25 cellular contexts compared by ENCODE assay signal in the genomic region with DNA sequence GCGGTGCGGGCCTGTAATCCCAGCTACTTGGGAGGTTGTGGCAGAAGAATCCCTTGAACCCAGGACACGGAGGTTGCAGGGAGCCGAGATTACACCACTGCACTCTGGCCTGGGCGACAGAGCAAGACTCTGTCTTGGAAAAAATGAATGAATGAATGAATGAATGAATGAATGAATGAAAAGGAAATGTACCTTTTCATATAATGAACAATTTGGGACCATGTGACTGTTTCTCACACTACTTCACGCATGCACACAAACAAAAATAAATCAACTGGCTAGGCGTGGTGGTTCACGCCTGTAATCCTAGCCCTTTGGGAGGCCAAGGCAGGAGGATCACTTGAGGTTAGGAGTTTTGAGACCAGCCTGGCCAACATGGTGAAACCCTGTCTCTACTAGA. TPM values are rescaled to one million over a fixed set of nuclear protein-coding genes. Genes with fewer than 3 reads are reported as not detected.
DNase-seq lines count a peak whose midpoint lies in the region; ATAC-seq, FAIRE-seq and TF ChIP-seq lines count a peak whose summit lies in the region.
"Had no signal": no experiment of that assay in that cellular context is flagged by ENCODE, and none has a peak within 500 bp of the region (broad histone marks: within the 10 kb centered on the region; RNA-seq: fewer than 3 reads in every experiment).

No MANE protein-coding gene starts in this region.

- H3K14ac ChIP-seq in neuronal stem cell (ENCODE audit: low read length) = no peak overlapping the region

- no peaks in the 10 kb centered on the region for H3K27me3 ChIP-seq in K562 (ENCODE audit: control insufficient read depth in 2 of 2, insufficient read depth in 2 of 2, low read length in 2 of 2)
- H3K27me3 ChIP-seq in neuronal stem cell (ENCODE audit: control insufficient read depth in 3 of 3, insufficient read depth in 3 of 3, low read depth in 1 of 3, low read length in 3 of 3) = no peaks in the 10 kb centered on the region
- H3K27me3 ChIP-seq: BLaER1 treated with 17β-estradiol and CSF1 and Interleukin-3, amounts not matched to agents 10 nM and 100 nM had no signal

- no peak for ATAC-seq in K562
- no peak for ATAC-seq in HG02870 (IDR thresholded peaks at IDR 0.05; ENCODE audit: unreplicated experiment)
- ATAC-seq in stimulated activated naive CD8-positive, alpha-beta T cell treated with anti-CD3 and anti-CD28 coated beads, Interleukin-15, amount 100 ng/mL, for 72 hours = no peak
- ATAC-seq: HCT116, HepG2 had no signal

- 89% methylated on average over 8 of the region's 8 CpGs for WGBS in K562 (ENCODE audit: insufficient coverage, low coverage, missing lambda C conversion rate)
- no CpG with 5 or more reads among the region's 8 CpGs for WGBS in neuronal stem cell (ENCODE audit: extremely low coverage in 2 of 2, insufficient read length in 2 of 2, insufficient replicate concordance in 1 of 2), 2 donors

- no peak for TF ChIP-seq POLR2A in K562 (conservative IDR thresholded peaks at IDR 0.05)

- no peak for TF ChIP-seq RAD21 in K562 (CRISPR knock-in tag; conservative IDR thresholded peaks at IDR 0.05 in 1 of 2, IDR thresholded peaks at IDR 0.05 in 1 of 2)

- intact Hi-C loops in CD14-positive monocyte (cut with micrococcal nuclease) (no loop called here), K562 (cut with micrococcal nuclease) (no loop called here)

- H3K27me3 Mint-ChIP-seq in CD14-positive monocyte (ENCODE audit: low read depth in 3 of 3) = no peaks in the 10 kb centered on the region
- H3K27me3 Mint-ChIP-seq in stimulated activated naive CD8-positive, alpha-beta T cell treated with anti-CD3 and anti-CD28 coated beads, Interleukin-15, amount 100 ng/mL, for 72 hours = no peaks in the 10 kb centered on the region
- H3K27me3 Mint-ChIP-seq: B cell; CD8-positive, alpha-beta memory T cell had no signal

- H4K20me1 ChIP-seq in K562 (replicated peaks; ENCODE audit: control insufficient read depth, insufficient read depth, low read length) = peaks cover 21% of the 10 kb centered on the region; the same call in 1 of the 2 replicates

- no peak overlapping the region for H3K4me3 Mint-ChIP-seq in CD14-positive monocyte
- no peak overlapping the region for H3K4me3 Mint-ChIP-seq in stimulated activated naive CD8-positive, alpha-beta T cell treated with anti-CD3 and anti-CD28 coated beads, Interleukin-15, amount 100 ng/mL, for 72 hours
- H3K4me3 Mint-ChIP-seq: B cell; CD8-positive, alpha-beta memory T cell had no signal

- H3K4me1 ChIP-seq in HEK293 (ENCODE audit: control insufficient read depth, insufficient read depth, low read length) (no peaks in the 10 kb centered on the region), K562 (replicated peaks in 1 of 2; ENCODE audit: control insufficient read depth in 2 of 2, insufficient read depth in 2 of 2, low read length in 2 of 2) (peaks cover 14 to 28% of the 10 kb centered on the region in 2 experiments; a peak in 4 of 5 replicates), neuronal stem cell (ENCODE audit: control insufficient read depth in 2 of 2, insufficient read depth in 1 of 2, low read depth in 1 of 2, low read length in 2 of 2) (no peaks in the 10 kb centered on the region)

- H2AK5ac ChIP-seq in neuronal stem cell (ENCODE audit: low read depth, low read length) = no peak overlapping the region

- H3K4ac ChIP-seq in neuronal stem cell (ENCODE audit: low read length) = no peak overlapping the region

- POLR2A ChIA-PET in HEK293 (lab: Yijun Ruan, JAX) = no interaction called here
- POLR2A ChIA-PET in K562 (lab: Yijun Ruan, JAX) = interaction anchor here (0.7 to 1.0 kb wide), 2 partner anchors 10 to 12 kb away, joined by 3 read pairs; no protein-coding TSS in a partner anchor

- BruUV-seq in K562 (replicated peaks; lab: Mats Ljungman, UMichigan) = no TSS peak

- H3K4me1 Mint-ChIP-seq in CD14-positive monocyte = peaks cover 46% of the 10 kb centered on the region
- peaks cover 31% of the 10 kb centered on the region for H3K4me1 Mint-ChIP-seq in stimulated activated naive CD8-positive, alpha-beta T cell treated with anti-CD3 and anti-CD28 coated beads, Interleukin-15, amount 100 ng/mL, for 72 hours

- peaks cover 19 to 32% of the 10 kb centered on the region in 2 donors for H3K36me3 Mint-ChIP-seq in CD14-positive monocyte

- no peak overlapping the region for H2BK5ac ChIP-seq in neuronal stem cell (ENCODE audit: low read length)

- FAIRE-seq in K562 (lab: Jason Lieb, UNC) = no peak
- FAIRE-seq: GM12891, GM18507, HepG2 had no signal

- no peak overlapping the region for H3K23ac ChIP-seq in neuronal stem cell (ENCODE audit: low read depth, low read length, poor library complexity)

- no peak overlapping the region for H4K8ac ChIP-seq in neuronal stem cell (ENCODE audit: low read depth, low read length)

- H3K4me3 ChIP-seq in HEK293 (ENCODE audit: low read depth, low read length) = no peak overlapping the region
- H3K4me3 ChIP-seq in K562 = no peak overlapping the region
- H3K4me3 ChIP-seq in neuronal stem cell (ENCODE audit: low read length in 2 of 2) = no peak overlapping the region
- H3K4me3 ChIP-seq: BLaER1 treated with 17β-estradiol and CSF1 and Interleukin-3, amounts not matched to agents 10 nM and 100 nM had no signal

- no peak for TF ChIP-seq EP300 in K562 (IDR thresholded peaks at IDR 0.05; ENCODE audit: low read length)

- H3K9me1 ChIP-seq in K562 (ENCODE audit: control insufficient read depth, insufficient read depth, low read length) = no peaks in the 10 kb centered on the region

- no peak overlapping the region for H2BK12ac ChIP-seq in neuronal stem cell (ENCODE audit: low read length)

- in situ Hi-C loops in K562 (cut with MboI) = no loop called here

- H3K79me2 ChIP-seq in K562 (ENCODE audit: control insufficient read depth, insufficient read depth, low read length) = peaks cover 86% of the 10 kb centered on the region

- no peak overlapping the region for H4K91ac ChIP-seq in neuronal stem cell (ENCODE audit: low read depth, low read length, poor library complexity)

- H3K9me3 ChIP-seq in HEK293 (ENCODE audit: control insufficient read depth, insufficient read depth, low read depth, low read length) (no peaks in the 10 kb centered on the region), K562 (replicated peaks; ENCODE audit: control insufficient read depth, insufficient read depth, low read depth, low read length) (no peaks in the 10 kb centered on the region), neuronal stem cell (replicated peaks in 1 of 2; ENCODE audit: control insufficient read depth in 2 of 2, insufficient read depth in 1 of 2, low read depth in 1 of 2, low read length in 2 of 2) (no peaks in the 10 kb centered on the region)

- H3K9ac ChIP-seq in K562 (ENCODE audit: insufficient read depth in 1 of 2, low read depth in 2 of 2, low read length in 2 of 2) (no peak overlapping the region), neuronal stem cell (ENCODE audit: low read depth, low read length, poor library complexity) (no peak overlapping the region)
- H3K9ac ChIP-seq: BLaER1 treated with 17β-estradiol and CSF1 and Interleukin-3, amounts not matched to agents 10 nM and 100 nM had no signal

- no peak overlapping the region for H3K4me2 ChIP-seq in K562 (ENCODE audit: insufficient read depth, low read length)
- H3K4me2 ChIP-seq in neuronal stem cell (ENCODE audit: insufficient read depth, low read length, poor library complexity, severe bottlenecking) = no peak overlapping the region

- H2AFZ ChIP-seq in K562 (ENCODE audit: low read depth, low read length) (no peak overlapping the region), neuronal stem cell (ENCODE audit: low read length) (no peak overlapping the region)

- peak overlapping the region in 4 of 7 donors; percentile 19 to 79 (median 60) for H3K27ac Mint-ChIP-seq in CD14-positive monocyte
- H3K27ac Mint-ChIP-seq in stimulated activated naive CD8-positive, alpha-beta T cell treated with anti-CD3 and anti-CD28 coated beads, Interleukin-15, amount 100 ng/mL, for 72 hours = no peak overlapping the region

- no peak overlapping the region for H2BK15ac ChIP-seq in neuronal stem cell (ENCODE audit: low read length)

- H3K27ac ChIP-seq in HEK293 (ENCODE audit: extremely low read depth, low read depth, low read length) (no peak overlapping the region), K562 (ENCODE audit: extremely low read depth, low read depth, low read length) (no peak overlapping the region), neuronal stem cell (replicated peaks; ENCODE audit: low read length) (no peak overlapping the region)

- CTCF ChIA-PET in HEK293 (lab: Yijun Ruan, JAX) = no interaction called here
- CTCF ChIA-PET in K562 (lab: Yijun Ruan, JAX; ENCODE audit: low intra/inter-chr PET ratio) = no interaction called here

- H3K36me3 ChIP-seq in HEK293 (ENCODE audit: control insufficient read depth in 2 of 2, insufficient read depth in 1 of 2, low read length in 2 of 2) (peaks cover 11 to 27% of the 10 kb centered on the region in 2 experiments; a peak in 2 of 3 replicates), K562 (ENCODE audit: control insufficient read depth, insufficient read depth, low read length) (peaks cover 40% of the 10 kb centered on the region), neuronal stem cell (replicated peaks in 1 of 2; ENCODE audit: control insufficient read depth in 2 of 2, insufficient read depth in 2 of 2, low read length in 2 of 2) (peaks cover 2 to 33% of the 10 kb centered on the region in 2 donors)

- H3K18ac ChIP-seq in neuronal stem cell (ENCODE audit: low read length) = peak overlapping the region; percentile 28

- H2BK120ac ChIP-seq in neuronal stem cell (ENCODE audit: low read depth, low read length) = no peak overlapping the region

- DNase-seq in CD14-positive monocyte (ENCODE audit: low spot score) (no peak), K562 (ENCODE audit: extremely low read depth in 1 of 4, low spot score in 3 of 4) (no peak), neuronal stem cell (ENCODE audit: low spot score) (no peak), C1 segment of cervical spinal cord (lab: John Stamatoyannopoulos, UW) (no peak), AML-193 (lab: John Stamatoyannopoulos, UW) (no peak)
- DNase-seq in stimulated activated naive CD8-positive, alpha-beta T cell treated with anti-CD3 and anti-CD28 coated beads, Interleukin-15, amount 100 ng/mL, for 72 hours = no peak
- DNase-seq: 8988T; CD8-positive, alpha-beta memory T cell; COR-L47; DMS 273 treated with DMSO at 0.1 percent for 48 hours; DMS53; DND-41; EL; GOT3; H7 had no signal

- peaks cover 7% of the 10 kb centered on the region for H3K79me1 ChIP-seq in neuronal stem cell (ENCODE audit: low read depth, low read length)

- H3K9me3 Mint-ChIP-seq in CD14-positive monocyte = no peaks in the 10 kb centered on the region
- no peaks in the 10 kb centered on the region for H3K9me3 Mint-ChIP-seq in stimulated activated naive CD8-positive, alpha-beta T cell treated with anti-CD3 and anti-CD28 coated beads, Interleukin-15, amount 100 ng/mL, for 72 hours
- H3K9me3 Mint-ChIP-seq: CD8-positive, alpha-beta memory T cell had no signal

- TF ChIP-seq CTCF in CD14-positive monocyte (IDR thresholded peaks at IDR 0.05) (no peak), HEK293 (tag by site-specific recombination; IDR thresholded peaks at IDR 0.05) (no peak), K562 (IDR thresholded peaks at IDR 0.05 in 2 of 3, conservative IDR thresholded peaks at IDR 0.05 in 1 of 3; ENCODE audit: insufficient read depth in 2 of 3, low read depth in 1 of 3, low read length in 3 of 3) (no peak)

RNA-seq across cellular contexts. Expression of a gene that starts 24.3 kb away (rescaled TPM):
- 10 to 100 TPM; 26.5 to 40.2 TPM for polyA plus RNA-seq in CD14-positive monocyte
- 194 and 717 TPM in 2 replicates for total RNA-seq in K562 (2011; cell fraction: chromatin; rRNA removed; ENCODE audit: low replicate concordance)
- total RNA-seq in K562 (2011; cell fraction: nucleolus; rRNA removed) = 95.7 and 151 TPM in 2 replicates
- 249 and 315 TPM in 2 replicates for total RNA-seq in K562 (2011; cell fraction: nucleoplasm; rRNA removed)
- total RNA-seq in K562 (2014; rRNA removed) = 89.9 and 91.0 TPM in 2 replicates
- total RNA-seq in K562 (2014; rRNA removed; fragmentation: Illumina TruSeq; extraction: Trizol) = 106 and 120 TPM in 2 replicates
- total RNA-seq in K562 (2015; rRNA removed; fragmentation: Illumina TruSeq; extraction: Trizol) = 102 and 109 TPM in 2 replicates
- 123 TPM in 2 replicates for total RNA-seq in K562 (2021)
- 78.6 and 97.2 TPM in 2 replicates for polyA plus RNA-seq in K562 (2011; rRNA removed)
- polyA plus RNA-seq in K562 (2011; cell fraction: cytosol; rRNA removed) = 13.8 and 29.6 TPM in 2 replicates
- polyA plus RNA-seq in K562 (2011; cell fraction: nucleus; rRNA removed) = 94.2 and 106 TPM in 2 replicates
- polyA plus RNA-seq in K562 (2012) = 92.9 and 103 TPM in 2 replicates
- polyA plus RNA-seq in K562 (2014; fragmentation: Illumina TruSeq; extraction: Trizol) = 101 and 121 TPM in 2 replicates
- polyA plus RNA-seq in K562 (2014; fragmentation: Nextera tagmentation; extraction: Ambion mirVana) = 10 to 100 TPM; 23.3 to 30.3 TPM
- 101 and 106 TPM in 2 replicates for polyA plus RNA-seq in K562 (2014; rRNA removed)
- polyA minus RNA-seq in K562 (2011; rRNA and poly(A)+ RNA removed) = 149 and 168 TPM in 2 replicates
- 39.7 and 45.1 TPM in 2 replicates for polyA minus RNA-seq in K562 (2011; cell fraction: cytosol; rRNA and poly(A)+ RNA removed)
- polyA minus RNA-seq in K562 (2011; cell fraction: nucleus; rRNA and poly(A)+ RNA removed) = 77.0 and 154 TPM in 2 replicates
- 20.9 TPM for polyA plus RNA-seq in neuronal stem cell (2013, experiment 1 of 2)
- polyA plus RNA-seq in neuronal stem cell (2013, experiment 2 of 2) = 21.8 TPM

RNA-seq across cellular contexts. Expression of a gene that starts 53.5 kb away (rescaled TPM):
- not detected for polyA plus RNA-seq in CD14-positive monocyte
- total RNA-seq in K562 (2011; cell fraction: chromatin; rRNA removed; ENCODE audit: low replicate concordance) = not detected in 2 replicates
- 0.13 TPM in 1 of 2 replicates, not detected in the other for total RNA-seq in K562 (2011; cell fraction: nucleolus; rRNA removed)
- not detected in 2 replicates for total RNA-seq in K562 (2011; cell fraction: nucleoplasm; rRNA removed)
- total RNA-seq in K562 (2014; rRNA removed) = not detected in 2 replicates
- not detected in 2 replicates for total RNA-seq in K562 (2014; rRNA removed; fragmentation: Illumina TruSeq; extraction: Trizol)
- total RNA-seq in K562 (2015; rRNA removed; fragmentation: Illumina TruSeq; extraction: Trizol) = not detected in 2 replicates
- not detected in 2 replicates for total RNA-seq in K562 (2021)
- not detected in 2 replicates for polyA plus RNA-seq in K562 (2011; rRNA removed)
- not detected in 2 replicates for polyA plus RNA-seq in K562 (2011; cell fraction: cytosol; rRNA removed)
- 0.10 TPM in 1 of 2 replicates, not detected in the other for polyA plus RNA-seq in K562 (2011; cell fraction: nucleus; rRNA removed)
- polyA plus RNA-seq in K562 (2012) = 5.8 and 7.0 TPM in 2 replicates
- polyA plus RNA-seq in K562 (2014; fragmentation: Illumina TruSeq; extraction: Trizol) = not detected in 2 replicates
- polyA plus RNA-seq in K562 (2014; fragmentation: Nextera tagmentation; extraction: Ambion mirVana) = under 1 TPM; 0.45 to 0.48 TPM
- polyA plus RNA-seq in K562 (2014; rRNA removed) = not detected in 2 replicates
- polyA minus RNA-seq in K562 (2011; rRNA and poly(A)+ RNA removed) = not detected in 2 replicates
- not detected in 2 replicates for polyA minus RNA-seq in K562 (2011; cell fraction: cytosol; rRNA and poly(A)+ RNA removed)
- polyA minus RNA-seq in K562 (2011; cell fraction: nucleus; rRNA and poly(A)+ RNA removed) = not detected in 2 replicates
- polyA plus RNA-seq in neuronal stem cell (2013, experiment 1 of 2) = 0.28 TPM
- 0.28 TPM for polyA plus RNA-seq in neuronal stem cell (2013, experiment 2 of 2)
- total RNA-seq: A673; CD8-positive, alpha-beta memory T cell; G401; HepG2 had no signal
- polyA plus RNA-seq: CD8-positive, alpha-beta memory T cell; HepG2 had no signal

Comparison
In these comparisons a context has a peak if more than half of its experiments do, and no peak if none do; other contexts are left out.
1. H3K27ac Mint-ChIP-seq: peak in CD14-positive monocyte (4 of 7); none in stimulated activated naive CD8-positive, alpha-beta T cell treated with anti-CD3 and anti-CD28 coated beads, Interleukin-15, amount 100 ng/mL, for 72 hours (0 of 2).